In genomic region chr1:218284917-218285635, GRCh38 we compare ENCODE assay signal across 8 cellular contexts. TPM values are rescaled to one million over a fixed set of nuclear protein-coding genes. Genes with fewer than 3 reads are reported as not detected.
DNase-seq lines count a peak whose midpoint lies in the region; ATAC-seq and TF ChIP-seq lines count a peak whose summit lies in the region.

A gene with protein sequence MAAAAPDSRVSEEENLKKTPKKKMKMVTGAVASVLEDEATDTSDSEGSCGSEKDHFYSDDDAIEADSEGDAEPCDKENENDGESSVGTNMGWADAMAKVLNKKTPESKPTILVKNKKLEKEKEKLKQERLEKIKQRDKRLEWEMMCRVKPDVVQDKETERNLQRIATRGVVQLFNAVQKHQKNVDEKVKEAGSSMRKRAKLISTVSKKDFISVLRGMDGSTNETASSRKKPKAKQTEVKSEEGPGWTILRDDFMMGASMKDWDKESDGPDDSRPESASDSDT (plus strand): TSS chr1:218285293. CDS start chr1:218285317, 24 bp downstream.

- DNase-seq in GM10248 (ENCODE audit: extremely low spot score), result peak; percentile 89
- DNase-seq in NCI-H1048 (lab: John Stamatoyannopoulos, UW), result peak; percentile 90
- DNase-seq in activated naive CD4-positive, alpha-beta T cell treated with anti-CD3 and anti-CD28 coated beads, Interleukin-2, amount 50 U/mL, for 16 hours, result peak; percentile 86
- DNase-seq in glomerular endothelial cell (ENCODE audit: extremely low read depth, low read depth, low spot score), result peak; percentile 55
- peak; percentile 67 for DNase-seq in omental fat pad (ENCODE audit: low spot score)
- DNase-seq in testis, result peak; percentile 95

- no peak for TF ChIP-seq POLR2A in testis (IDR thresholded peaks at IDR 0.05)

- intact Hi-C loops in testis (cut with DNase I; ENCODE audit: low total_unique reads), result no loop called here

- H3K36me3 ChIP-seq in testis (ENCODE audit: low read depth, missing control alignments), result no peaks in the 10 kb centered on the region

- H3K27me3 ChIP-seq in testis, result no peaks in the 10 kb centered on the region

- TF ChIP-seq CTCF in GM10248 (IDR thresholded peaks at IDR 0.05; ENCODE audit: control extremely low read depth, extremely low read depth, low read depth, missing control alignments) (no peak), omental fat pad (IDR thresholded peaks at IDR 0.05) (no peak), testis (IDR thresholded peaks at IDR 0.05) (peak in 2 of 3 experiments; percentile 19 to 27)

- peaks cover 11% of the 10 kb centered on the region for H3K4me1 ChIP-seq in testis

- CTCF ChIA-PET in GM10248 (lab: Yijun Ruan, JAX), result interaction anchor here (1.0 to 2.5 kb wide), 6 partner anchors 10 to 45 kb away, joined by 3 to 10 read pairs (median 4); no protein-coding TSS in a partner anchor

- no peaks in the 10 kb centered on the region for H3K9me3 ChIP-seq in testis

- H3K27ac ChIP-seq in testis, result peak within 1 kb of the TSS; percentile 77 to 82

- POLR2A ChIA-PET in GM10248 (lab: Yijun Ruan, JAX), result interaction anchor here (0.6 to 1.5 kb wide), 2 partner anchors 12 to 752 kb away, joined by 4 to 8 read pairs; no protein-coding TSS in a partner anchor

- peak within 1 kb of the TSS; percentile 75 to 91 for H3K4me3 ChIP-seq in testis

- 0% methylated on average over 40 to 45 of the region's 45 CpGs for WGBS in testis, 2 donors

- ATAC-seq in HG02588 (IDR thresholded peaks at IDR 0.05; ENCODE audit: unreplicated experiment) (peak; percentile 100), SK-N-SH treated with all-trans-retinoic acid at 6 μM for 48 hours (peak; percentile 100), omental fat pad (ENCODE audit: low FRiP score) (peak; percentile 100)

TF ChIP-seq in SK-N-SH treated with all-trans-retinoic acid at 6 μM for 48 hours, 23 proteins besides CTCF, POLR2A, EP300 and RAD21:
- TF ChIP-seq, protein P1, sequence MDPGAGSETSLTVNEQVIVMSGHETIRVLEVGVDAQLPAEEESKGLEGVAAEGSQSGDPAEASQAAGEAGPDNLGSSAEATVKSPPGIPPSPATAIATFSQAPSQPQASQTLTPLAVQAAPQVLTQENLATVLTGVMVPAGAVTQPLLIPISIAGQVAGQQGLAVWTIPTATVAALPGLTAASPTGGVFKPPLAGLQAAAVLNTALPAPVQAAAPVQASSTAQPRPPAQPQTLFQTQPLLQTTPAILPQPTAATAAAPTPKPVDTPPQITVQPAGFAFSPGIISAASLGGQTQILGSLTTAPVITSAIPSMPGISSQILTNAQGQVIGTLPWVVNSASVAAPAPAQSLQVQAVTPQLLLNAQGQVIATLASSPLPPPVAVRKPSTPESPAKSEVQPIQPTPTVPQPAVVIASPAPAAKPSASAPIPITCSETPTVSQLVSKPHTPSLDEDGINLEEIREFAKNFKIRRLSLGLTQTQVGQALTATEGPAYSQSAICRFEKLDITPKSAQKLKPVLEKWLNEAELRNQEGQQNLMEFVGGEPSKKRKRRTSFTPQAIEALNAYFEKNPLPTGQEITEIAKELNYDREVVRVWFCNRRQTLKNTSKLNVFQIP (CRISPR knock-in tag; IDR thresholded peaks at IDR 0.05; ENCODE audit: borderline replicate concordance, low read depth), result no peak; the same call in 1 of the 2 replicates
- no peak for TF ChIP-seq ARNTL (CRISPR knock-in tag; IDR thresholded peaks at IDR 0.05; ENCODE audit: borderline replicate concordance, low read depth)
- peak; percentile 67; the same call in 1 of the 2 replicates for TF ChIP-seq RARB (CRISPR knock-in tag; IDR thresholded peaks at IDR 0.05)
- TF ChIP-seq TOX (CRISPR knock-in tag; IDR thresholded peaks at IDR 0.05; ENCODE audit: borderline replicate concordance), result 0 out of 2 replicates have a peak, but pooled peaks have one; percentile 9
TF ChIP-seq in SK-N-SH treated with all-trans-retinoic acid at 6 μM for 48 hours: peak in this region for 2.

RNA-seq across cellular contexts. Expression of the gene that starts here (rescaled TPM):
- total RNA-seq in glomerular endothelial cell (4.5 and 5.1 TPM in 2 replicates), omental fat pad (10 to 100 TPM in 1 of 4 donors, 1 to 10 TPM in 3; 4.6 to 22.7 (median 5.3) TPM), testis (1 to 10 TPM; 5.5 to 9.7 TPM)
- polyA plus RNA-seq in testis (ENCODE audit: insufficient read depth, low read depth, low replicate concordance), result 6.5 TPM

Comparison
In these comparisons a context has a peak if more than half of its experiments do, and no peak if none do; other contexts are left out.
1. Peak in every context shown above with its lines: DNase-seq, ATAC-seq, H3K4me3 ChIP-seq and H3K27ac ChIP-seq.
2. CTCF ChIP-seq: peak in testis (2 of 3); none in GM10248 (single experiment) and omental fat pad (0 of 3).